3 cellular contexts compared by ENCODE assay signal in the genomic region with DNA sequence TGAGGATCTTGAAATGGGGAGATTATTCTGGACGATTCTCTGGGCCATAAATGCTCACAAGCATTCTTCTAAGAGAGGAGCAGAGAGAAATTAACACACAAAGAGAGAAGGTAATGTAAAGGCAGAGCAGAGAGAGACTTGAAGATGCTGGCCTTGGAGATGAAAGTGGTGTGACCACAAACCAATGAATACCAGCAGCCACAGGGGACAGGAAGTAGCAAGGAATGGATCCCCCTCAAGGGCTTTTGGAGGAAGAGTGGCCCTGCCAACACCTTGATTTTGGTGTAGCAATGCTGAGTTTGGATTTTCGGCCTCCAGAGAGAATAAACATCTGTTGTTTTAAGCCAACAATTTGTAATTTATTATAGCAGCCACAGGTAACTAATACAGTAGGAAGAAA.
"Had no signal": no experiment of that assay in that cellular context is flagged by ENCODE, and none has a peak within 500 bp of the region (broad histone marks: within the 10 kb centered on the region; RNA-seq: fewer than 3 reads in every experiment).

No MANE protein-coding gene starts in this region.

- DNase-seq: GDM1, GF-D8 had no signal

- ATAC-seq: GM12878 had no signal

- H3K4me3 ChIP-seq: GM12878 had no signal
